23 cellular contexts compared by ENCODE assay signal in genomic region chr2:166338831-166339339, GRCh38. TPM values are rescaled to one million over a fixed set of nuclear protein-coding genes. Genes with fewer than 3 reads are reported as not detected.
"Had no signal": no experiment of that assay in that cellular context is flagged by ENCODE, and none has a peak within 500 bp of the region (broad histone marks: within the 10 kb centered on the region; RNA-seq: fewer than 3 reads in every experiment).

No MANE protein-coding gene starts in this region.

- DNase-seq: Kasumi-1, MM.1S, NCI-H1092 treated with DMSO at 0.1 percent for 48 hours, NCI-H1436, NCI-H187 treated with DMSO at 0.1 percent for 48 hours, NCI-H2029 treated with DMSO at 0.1 percent for 48 hours, NCI-H2107, NCI-H2227 treated with DMSO at 0.1 percent for 48 hours, NCI-H524, NCI-H526 treated with DMSO at 0.1 percent for 48 hours, NCI-H774, PC-9, Peyer's patch, SHP77 treated with DMSO at 0.1 percent for 48 hours, SJCRH30, T-helper 1 cell, T-helper 17 cell had no signal

- ATAC-seq: K562, Right ventricle myocardium inferior, T-helper 17 cell had no signal

- H3K4me1 ChIP-seq: Peyer's patch had no signal

- H3K9me3 ChIP-seq: Peyer's patch, SJCRH30 had no signal

- H3K36me3 ChIP-seq: Peyer's patch, SJCRH30 had no signal

- H3K27me3 ChIP-seq: Peyer's patch, SJCRH30 had no signal

- H3K27ac ChIP-seq: HL-60, KMS-11, PC-9, Peyer's patch, SJCRH30, SK-N-MC had no signal

- H3K4me3 ChIP-seq: K562, PC-9, Peyer's patch, SJCRH30, SK-N-MC had no signal

RNA-seq across cellular contexts. Expression of gene SCN9A, which starts 36.9 kb away (rescaled TPM):
- total RNA-seq: OCI-LY7 had no signal
